Comparison of ENCODE assay signal across 1 cellular context in genomic region chr4:166274136-166274761, GRCh38.
TF ChIP-seq lines count a peak whose summit lies in the region.

No MANE protein-coding gene starts in this region.

TF ChIP-seq in GM23338, 12 proteins besides CTCF, POLR2A, EP300 and RAD21 (continued from another document):
- TF ChIP-seq REST (IDR thresholded peaks at IDR 0.05; ENCODE audit: unreplicated experiment) (no peak), POLR2AphosphoS5 (IDR thresholded peaks at IDR 0.05; ENCODE audit: low read depth) (no peak)
